In genomic region chr6:144346719-144347446, GRCh38 we compare ENCODE assay signal across 8 cellular contexts.
A peak's percentile ranks its signal among the peaks of the same experiment; 100 is the strongest.
DNase-seq lines count a peak whose midpoint lies in the region; ATAC-seq and TF ChIP-seq lines count a peak whose summit lies in the region.

No MANE protein-coding gene starts in this region.

- no peak for TF ChIP-seq CTCF in ovary (IDR thresholded peaks at IDR 0.05)

- H3K4me1 Mint-ChIP-seq in dendritic cell treated with granulocyte-macrophage colony-stimulating factor and Interleukin-4, amounts not matched to agents 40 ng/mL and 50 ng/mL, for 4 days (ENCODE audit: low read depth) = peaks cover 80% of the 10 kb centered on the region

- H3K27me3 ChIP-seq in ovary = no peaks in the 10 kb centered on the region

- H3K36me3 ChIP-seq in ovary = no peaks in the 10 kb centered on the region

- H3K9me3 Mint-ChIP-seq in dendritic cell treated with granulocyte-macrophage colony-stimulating factor and Interleukin-4, amounts not matched to agents 40 ng/mL and 50 ng/mL, for 4 days = no peaks in the 10 kb centered on the region

- no peaks in the 10 kb centered on the region for H3K9me3 ChIP-seq in ovary

- H3K4me1 ChIP-seq in ovary (ENCODE audit: insufficient read depth) = peaks cover 8% of the 10 kb centered on the region

- TF ChIP-seq EP300 in ovary (IDR thresholded peaks at IDR 0.05) = no peak

- H3K27me3 Mint-ChIP-seq in dendritic cell treated with granulocyte-macrophage colony-stimulating factor and Interleukin-4, amounts not matched to agents 40 ng/mL and 50 ng/mL, for 4 days = no peaks in the 10 kb centered on the region

- no peak overlapping the region for H3K4me3 ChIP-seq in ovary

- peak; percentile 54 for DNase-seq in GM04504 (ENCODE audit: low read depth)
- DNase-seq in NCI-H226 = peak; percentile 78
- peak; percentile 76 for DNase-seq in pulmonary artery endothelial cell (ENCODE audit: low read depth, low spot score)
- no peak for DNase-seq in stimulated activated CD8-positive, alpha-beta memory T cell treated with anti-CD3 and anti-CD28 coated beads, Interleukin-4, amount 100 ng/mL, for 48 hours
- DNase-seq in ovary = no peak

- H3K27ac ChIP-seq in ovary = no peak overlapping the region

- no peak overlapping the region for H3K4me3 Mint-ChIP-seq in dendritic cell treated with granulocyte-macrophage colony-stimulating factor and Interleukin-4, amounts not matched to agents 40 ng/mL and 50 ng/mL, for 4 days

- 78 to 87% (median 82%) methylated on average over 11 of the region's 11 CpGs for WGBS in ovary, 3 donors

- no peak for TF ChIP-seq POLR2A in ovary (IDR thresholded peaks at IDR 0.05)

- H3K27ac Mint-ChIP-seq in dendritic cell treated with granulocyte-macrophage colony-stimulating factor and Interleukin-4, amounts not matched to agents 40 ng/mL and 50 ng/mL, for 4 days = peak overlapping the region; percentile 76

- peaks cover 8% of the 10 kb centered on the region for H3K36me3 Mint-ChIP-seq in dendritic cell treated with granulocyte-macrophage colony-stimulating factor and Interleukin-4, amounts not matched to agents 40 ng/mL and 50 ng/mL, for 4 days (ENCODE audit: low read depth)

- intact Hi-C loops in dendritic cell treated with granulocyte-macrophage colony-stimulating factor and Interleukin-4, amounts not matched to agents 40 ng/mL and 50 ng/mL, for 4 days (cut with micrococcal nuclease) = no loop called here
- intact Hi-C loops in ovary (cut with DNase I) = no loop called here

- no peak for ATAC-seq in HG02798 (IDR thresholded peaks at IDR 0.05; ENCODE audit: poor library complexity, unreplicated experiment)
- ATAC-seq in HG02840 (IDR thresholded peaks at IDR 0.05; ENCODE audit: low FRiP score, unreplicated experiment) = no peak

Comparison
In these comparisons a context has a peak if more than half of its experiments do, and no peak if none do; other contexts are left out.
1. DNase-seq: peak in GM04504 (single experiment), NCI-H226 (single experiment) and pulmonary artery endothelial cell (single experiment); none in stimulated activated CD8-positive, alpha-beta memory T cell treated with anti-CD3 and anti-CD28 coated beads, Interleukin-4, amount 100 ng/mL, for 48 hours (single experiment) and ovary (0 of 5).